In the genomic region with DNA sequence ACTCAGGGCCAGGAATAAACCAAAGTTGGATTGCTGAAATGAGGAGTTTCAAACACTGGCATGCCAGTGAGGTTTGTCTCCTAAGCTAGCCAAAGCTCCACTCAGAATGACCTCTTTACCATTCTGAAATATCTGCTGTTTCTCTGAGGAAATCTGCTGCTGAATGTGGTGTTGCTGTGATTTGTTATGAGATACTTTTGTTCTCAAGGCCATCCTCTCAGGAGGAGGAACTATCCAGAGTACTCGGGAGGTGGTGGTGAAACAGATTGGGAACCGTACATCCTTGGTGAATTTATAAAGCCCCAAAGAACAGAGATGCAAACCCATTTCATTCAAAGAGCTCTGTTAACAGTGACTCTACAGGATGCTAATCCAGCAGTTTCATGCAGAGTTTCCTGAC, we compare ENCODE assay signal across 14 cellular contexts. TPM values are rescaled to one million over a fixed set of nuclear protein-coding genes. Genes with fewer than 3 reads are reported as not detected.
DNase-seq lines count a peak whose midpoint lies in the region; ATAC-seq and TF ChIP-seq lines count a peak whose summit lies in the region.
"Had no signal": no experiment of that assay in that cellular context is flagged by ENCODE, and none has a peak within 500 bp of the region (broad histone marks: within the 10 kb centered on the region; RNA-seq: fewer than 3 reads in every experiment).

No MANE protein-coding gene starts in this region.

- H3K23ac ChIP-seq in mesenchymal stem cell (ENCODE audit: low read length in 2 of 2) = no peak overlapping the region

- no peak overlapping the region for H4K91ac ChIP-seq in mesenchymal stem cell (ENCODE audit: low read length)

- no peak overlapping the region for H2BK120ac ChIP-seq in mesenchymal stem cell (ENCODE audit: low read depth, low read length)

- ATAC-seq in SK-N-SH treated with all-trans-retinoic acid at 6 μM for 48 hours = no peak
- no peak for ATAC-seq in GM18517 (IDR thresholded peaks at IDR 0.05; ENCODE audit: unreplicated experiment)
- ATAC-seq in left cardiac atrium = no peak

- no peak for TF ChIP-seq EP300 in SK-N-SH (IDR thresholded peaks at IDR 0.05; ENCODE audit: borderline replicate concordance in 1 of 2, low read depth in 1 of 2, low read length in 1 of 2)

- POLR2A ChIA-PET in SK-N-SH (lab: Yijun Ruan, JAX) = no interaction called here

- no peak for DNase-seq in SK-N-SH
- peak; percentile 39 for DNase-seq in choroid plexus epithelial cell (ENCODE audit: low read depth)
- DNase-seq in mesenchymal stem cell = peak; percentile 40
- DNase-seq in stimulated activated CD4-positive, alpha-beta T cell treated with anti-CD3 and anti-CD28 coated beads, Interleukin-4, amount 100 ng/mL, for 24 hours = no peak
- DNase-seq in left cardiac atrium = no peak
- DNase-seq: CD4-positive, CD25-positive, alpha-beta regulatory T cell; DMS53; GM23248; HCEC 1CT had no signal

- no peaks in the 10 kb centered on the region for H3K79me2 ChIP-seq in SK-N-SH (ENCODE audit: insufficient read depth)
- H3K79me2 ChIP-seq in Loucy (ENCODE audit: insufficient read depth, low read length) = no peaks in the 10 kb centered on the region

- H2BK12ac ChIP-seq in mesenchymal stem cell (ENCODE audit: low read length in 2 of 2) = no peak overlapping the region

- H3K4me2 ChIP-seq in SK-N-SH (no peak overlapping the region), Loucy (ENCODE audit: low read depth, low read length, poor library complexity, severe bottlenecking) (peak overlapping the region; percentile 41), mesenchymal stem cell (ENCODE audit: low read length, poor library complexity, severe bottlenecking) (no peak overlapping the region)
- H3K4me2 ChIP-seq: BLaER1 treated with 17β-estradiol and CSF1 and Interleukin-3, amounts not matched to agents 10 nM and 100 nM had no signal

- no peak overlapping the region for H2AK5ac ChIP-seq in mesenchymal stem cell (ENCODE audit: low read length, severe bottlenecking)

- H3K4me1 ChIP-seq in SK-N-SH (ENCODE audit: control insufficient read depth in 1 of 2, insufficient read depth in 2 of 2, low read depth in 1 of 2, low read length in 1 of 2) (peaks cover 0 to 36% of the 10 kb centered on the region in 2 experiments; a peak in 2 of 4 replicates), Loucy (ENCODE audit: insufficient read depth, low read length, poor library complexity, severe bottlenecking) (peaks cover 33% of the 10 kb centered on the region), mesenchymal stem cell (ENCODE audit: control insufficient read depth, insufficient read depth, low read depth, low read length) (no peaks in the 10 kb centered on the region)
- H3K4me1 ChIP-seq: BLaER1 treated with 17β-estradiol and CSF1 and Interleukin-3, amounts not matched to agents 10 nM and 100 nM had no signal

- intact Hi-C loops in left cardiac atrium (cut with DNase I) = no loop called here

- H3K9ac ChIP-seq in SK-N-SH = no peak overlapping the region
- H3K9ac ChIP-seq in Loucy (ENCODE audit: low read depth, low read length, poor library complexity, severe bottlenecking) = no peak overlapping the region
- H3K9ac ChIP-seq in mesenchymal stem cell (ENCODE audit: low read length) = no peak overlapping the region
- H3K9ac ChIP-seq: BLaER1 treated with 17β-estradiol and CSF1 and Interleukin-3, amounts not matched to agents 10 nM and 100 nM; GM23248 had no signal

- H4K20me1 ChIP-seq in SK-N-SH (ENCODE audit: insufficient read depth) (no peaks in the 10 kb centered on the region), Loucy (ENCODE audit: insufficient read depth, low read length, poor library complexity, severe bottlenecking) (no peaks in the 10 kb centered on the region)
- H4K20me1 ChIP-seq: BLaER1 treated with 17β-estradiol and CSF1 and Interleukin-3, amounts not matched to agents 10 nM and 100 nM had no signal

- no peak overlapping the region for H3K14ac ChIP-seq in mesenchymal stem cell (ENCODE audit: low read length in 2 of 2)

- H3K79me1 ChIP-seq in mesenchymal stem cell (replicated peaks; ENCODE audit: low read length, poor library complexity, severe bottlenecking) = peaks cover 3% of the 10 kb centered on the region

- 94% methylated on average over 2 of the region's 2 CpGs for WGBS in SK-N-SH (ENCODE audit: low lambda C conversion rate)
- WGBS in mesenchymal stem cell = 77% methylated on average over 2 of the region's 2 CpGs

- no peak overlapping the region for H2BK15ac ChIP-seq in mesenchymal stem cell (ENCODE audit: low read depth, poor library complexity, severe bottlenecking)

- H3F3A ChIP-seq in SK-N-SH (replicated peaks; ENCODE audit: insufficient read depth) = peaks cover 21% of the 10 kb centered on the region
- no peaks in the 10 kb centered on the region for H3F3A ChIP-seq in Loucy (ENCODE audit: low read depth)

- H3K9me3 ChIP-seq in SK-N-SH (no peaks in the 10 kb centered on the region), Loucy (ENCODE audit: insufficient read depth, low read depth, low read length) (no peaks in the 10 kb centered on the region), mesenchymal stem cell (ENCODE audit: control insufficient read depth, low read length) (no peaks in the 10 kb centered on the region)
- H3K9me3 ChIP-seq: BLaER1 treated with 17β-estradiol and CSF1 and Interleukin-3, amounts not matched to agents 10 nM and 100 nM had no signal

- H3K36me3 ChIP-seq in SK-N-SH (replicated peaks in 1 of 2; ENCODE audit: control insufficient read depth in 1 of 2, insufficient read depth in 2 of 2, low read length in 1 of 2) (no peaks in the 10 kb centered on the region), Loucy (ENCODE audit: insufficient read depth, low read length) (no peaks in the 10 kb centered on the region), mesenchymal stem cell (ENCODE audit: control insufficient read depth in 1 of 2, insufficient read depth in 2 of 2, low read depth in 1 of 2, low read length in 2 of 2) (no peaks in the 10 kb centered on the region)
- H3K36me3 ChIP-seq: BLaER1 treated with 17β-estradiol and CSF1 and Interleukin-3, amounts not matched to agents 10 nM and 100 nM had no signal

- no peaks in the 10 kb centered on the region for H3K27me3 ChIP-seq in SK-N-SH (ENCODE audit: insufficient read depth)
- H3K27me3 ChIP-seq in Loucy (ENCODE audit: insufficient read depth, low read length, poor library complexity, severe bottlenecking) = no peaks in the 10 kb centered on the region
- H3K27me3 ChIP-seq in mesenchymal stem cell (ENCODE audit: control insufficient read depth in 1 of 2, insufficient read depth in 1 of 2, low read length in 2 of 2) = no peaks in the 10 kb centered on the region
- H3K27me3 ChIP-seq: BLaER1 treated with 17β-estradiol and CSF1 and Interleukin-3, amounts not matched to agents 10 nM and 100 nM had no signal

- H3K27ac ChIP-seq in SK-N-SH (ENCODE audit: low read depth in 2 of 2, low read length in 1 of 2) = no peak overlapping the region
- H3K27ac ChIP-seq in mesenchymal stem cell (ENCODE audit: low read length, poor library complexity, severe bottlenecking) = no peak overlapping the region
- H3K27ac ChIP-seq: 22Rv1; BLaER1 treated with 17β-estradiol and CSF1 and Interleukin-3, amounts not matched to agents 10 nM and 100 nM; GM23248 had no signal

- H3K4ac ChIP-seq in mesenchymal stem cell (ENCODE audit: low read depth in 1 of 2, low read length in 2 of 2) = no peak overlapping the region

- H3K4me3 ChIP-seq in SK-N-SH (ENCODE audit: low read depth in 2 of 2, low read length in 1 of 2) (no peak overlapping the region), Loucy (ENCODE audit: low read length, poor library complexity, severe bottlenecking) (peak overlapping the region; percentile 26), choroid plexus epithelial cell (ENCODE audit: low read depth, low read length) (no peak overlapping the region), mesenchymal stem cell (ENCODE audit: insufficient read depth in 1 of 2, low read depth in 1 of 2, low read length in 2 of 2) (no peak overlapping the region)
- H3K4me3 ChIP-seq: BLaER1 treated with 17β-estradiol and CSF1 and Interleukin-3, amounts not matched to agents 10 nM and 100 nM; GM23248 had no signal

- H3K9me2 ChIP-seq in SK-N-SH = no peaks in the 10 kb centered on the region
- no peaks in the 10 kb centered on the region for H3K9me2 ChIP-seq in Loucy (replicated peaks; ENCODE audit: low read depth, low read length)

- H2AFZ ChIP-seq in SK-N-SH (ENCODE audit: low read depth) (no peak overlapping the region), Loucy (ENCODE audit: low read length) (no peak overlapping the region), mesenchymal stem cell (ENCODE audit: low read depth, low read length) (no peak overlapping the region)
- H2AFZ ChIP-seq: GM23248 had no signal

- no peak overlapping the region for H3K18ac ChIP-seq in mesenchymal stem cell (ENCODE audit: low read depth in 1 of 2, low read length in 2 of 2)

- TF ChIP-seq RAD21 in SK-N-SH (IDR thresholded peaks at IDR 0.05; ENCODE audit: low read length) = no peak

- H2BK5ac ChIP-seq in mesenchymal stem cell (ENCODE audit: low read depth, low read length, poor library complexity, severe bottlenecking) = no peak overlapping the region

- no peak overlapping the region for H4K8ac ChIP-seq in mesenchymal stem cell (ENCODE audit: low read length)

- TF ChIP-seq CTCF in SK-N-SH (IDR thresholded peaks at IDR 0.05) (no peak), Loucy (conservative IDR thresholded peaks at IDR 0.05; ENCODE audit: low read length) (no peak), choroid plexus epithelial cell (conservative IDR thresholded peaks at IDR 0.05; ENCODE audit: low read depth, low read length) (no peak)

- CTCF ChIA-PET in SK-N-SH (lab: Yijun Ruan, JAX) = interaction anchor here (3.0 to 3.5 kb wide), 2 partner anchors 50 to 150 kb away, joined by 10 to 17 read pairs; partner anchors contain the start of gene BDNF

TF ChIP-seq in SK-N-SH treated with all-trans-retinoic acid at 6 μM for 48 hours, 23 proteins besides CTCF, POLR2A, EP300 and RAD21 (continues in another document):
- no peak for TF ChIP-seq ESRRG (CRISPR knock-in tag; IDR thresholded peaks at IDR 0.05)

RNA-seq across cellular contexts. Expression of gene BDNF, which starts 50.5 kb away (rescaled TPM):
- 21.3 and 24.4 TPM in 2 replicates for polyA plus RNA-seq in SK-N-SH (2012; rRNA removed)
- polyA plus RNA-seq in SK-N-SH (2012; cell fraction: cytosol; rRNA removed) = 23.2 and 25.5 TPM in 2 replicates
- 23.9 and 29.7 TPM in 2 replicates for polyA plus RNA-seq in SK-N-SH (2012; cell fraction: nucleus; rRNA removed)
- polyA plus RNA-seq in mesenchymal stem cell (2013, experiment 1 of 2) = 38.5 TPM
- 40.6 TPM for polyA plus RNA-seq in mesenchymal stem cell (2013, experiment 2 of 2)
- total RNA-seq in left cardiac atrium = under 1 TPM; 0.08 to 0.09 TPM
- total RNA-seq: CD4-positive, CD25-positive, alpha-beta regulatory T cell had no signal
- polyA plus RNA-seq: CD4-positive, CD25-positive, alpha-beta regulatory T cell had no signal

Comparison
In these comparisons a context has a peak if more than half of its experiments do, and no peak if none do; other contexts are left out.
1. DNase-seq: peak in choroid plexus epithelial cell (single experiment) and mesenchymal stem cell (single experiment); none in SK-N-SH (single experiment), stimulated activated CD4-positive, alpha-beta T cell treated with anti-CD3 and anti-CD28 coated beads, Interleukin-4, amount 100 ng/mL, for 24 hours (single experiment) and left cardiac atrium (single experiment).